Comparison of ENCODE assay signal across 10 cellular contexts in the genomic region with DNA sequence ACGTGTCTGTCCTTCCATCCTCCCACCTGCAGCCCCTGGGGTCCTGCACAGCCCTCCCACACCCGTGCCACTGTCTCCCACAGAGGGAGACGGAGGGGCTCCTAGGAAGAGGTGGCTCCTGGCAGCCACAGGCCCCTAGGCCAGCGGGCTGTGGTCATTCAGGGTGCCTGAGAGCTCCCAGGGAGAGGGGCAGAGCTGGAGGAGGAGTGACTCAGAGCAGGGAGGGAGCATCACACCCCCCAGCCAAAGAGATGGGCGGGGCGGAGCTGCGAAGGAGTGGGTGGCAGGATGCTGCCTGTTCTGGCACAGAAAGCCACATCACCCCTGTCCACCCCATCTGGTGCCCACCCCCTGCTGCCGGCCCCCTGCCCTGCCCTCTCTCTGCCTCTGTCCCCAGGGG. TPM values are rescaled to one million over a fixed set of nuclear protein-coding genes. Genes with fewer than 3 reads are reported as not detected.
DNase-seq lines count a peak whose midpoint lies in the region; ATAC-seq, FAIRE-seq and TF ChIP-seq lines count a peak whose summit lies in the region.
"Had no signal": no experiment of that assay in that cellular context is flagged by ENCODE, and none has a peak within 500 bp of the region (broad histone marks: within the 10 kb centered on the region; RNA-seq: fewer than 3 reads in every experiment).

No MANE protein-coding gene starts in this region.

- no peak for TF ChIP-seq CTCF in astrocyte (IDR thresholded peaks at IDR 0.05; ENCODE audit: insufficient read depth, low read depth, low read length)

- ATAC-seq in GM21717 (IDR thresholded peaks at IDR 0.05; ENCODE audit: unreplicated experiment) = no peak

- H3K9ac ChIP-seq in astrocyte (ENCODE audit: low read length) = peak overlapping the region; percentile 23

- H3K4me1 ChIP-seq in astrocyte (ENCODE audit: insufficient read depth, low read length) = peaks cover 5% of the 10 kb centered on the region

- no peaks in the 10 kb centered on the region for H4K20me1 ChIP-seq in astrocyte (ENCODE audit: insufficient read depth, low read length)

- FAIRE-seq in astrocyte (lab: Jason Lieb, UNC) = no peak
- FAIRE-seq: frontal cortex, G401.6 had no signal

- H3K27me3 ChIP-seq in astrocyte (ENCODE audit: insufficient read depth, low read length) = peaks cover 2% of the 10 kb centered on the region

- DNase-seq in Caki2 (ENCODE audit: low read depth) (peak; percentile 6), NCI-H226 (peak; percentile 37), astrocyte (ENCODE audit: low read depth) (peak; percentile 40), T-helper 1 cell (no peak), NCI-H345 treated with DMSO at 0.1 percent for 48 hours (lab: John Stamatoyannopoulos, UW; ENCODE audit: unreplicated experiment) (no peak), DMS53 (lab: John Stamatoyannopoulos, UW) (no peak)
- DNase-seq in stimulated activated CD4-positive, alpha-beta T cell treated with anti-CD3 and anti-CD28 coated beads, Interleukin-2, amount 100 ng/mL, for 4 hours (ENCODE audit: low read depth) = peak; percentile 32

- in situ Hi-C loops in Caki2 (cut with HindIII; ENCODE audit: low pct_unique_long_range_greater_than_20kb, low sequenced_read_pairs) = no loop called here

- H3K27ac Mint-ChIP-seq in astrocyte (ENCODE audit: unreplicated experiment) = no peak overlapping the region

- peaks cover 2% of the 10 kb centered on the region for H3K36me3 Mint-ChIP-seq in astrocyte (ENCODE audit: low read depth, unreplicated experiment)

- H3K9me3 ChIP-seq in astrocyte (ENCODE audit: insufficient read depth, low read depth, low read length) = no peaks in the 10 kb centered on the region

- peaks cover 3% of the 10 kb centered on the region for H3K4me1 Mint-ChIP-seq in astrocyte (ENCODE audit: low read depth, unreplicated experiment)

- no peak overlapping the region for H3K4me3 Mint-ChIP-seq in astrocyte (ENCODE audit: unreplicated experiment)

- no peaks in the 10 kb centered on the region for H3K9me3 Mint-ChIP-seq in astrocyte (ENCODE audit: unreplicated experiment)

- peaks cover 12% of the 10 kb centered on the region for H3K27me3 Mint-ChIP-seq in astrocyte (ENCODE audit: low read depth, unreplicated experiment)

- H3K4me2 ChIP-seq in astrocyte (ENCODE audit: low read length) = no peak overlapping the region

- no peak overlapping the region for H3K4me3 ChIP-seq in astrocyte (ENCODE audit: insufficient read depth, low read depth, low read length)

- no peak overlapping the region for H3K27ac ChIP-seq in astrocyte (ENCODE audit: low read depth, low read length)

- H3K79me2 ChIP-seq in astrocyte (ENCODE audit: insufficient read depth, low read length) = no peaks in the 10 kb centered on the region

- H3K36me3 ChIP-seq in astrocyte (ENCODE audit: insufficient read depth, low read length) = no peaks in the 10 kb centered on the region

- no peak overlapping the region for H2AFZ ChIP-seq in astrocyte (ENCODE audit: low read depth, low read length)

RNA-seq across cellular contexts. Expression of gene STK32C, which starts 50.5 kb away (rescaled TPM):
- total RNA-seq in Caki2 (2014; rRNA removed; shearing (Covaris generic); ENCODE audit: low replicate concordance) = 22.5 and 47.3 TPM in 2 replicates
- 12.3 and 13.6 TPM in 2 replicates for total RNA-seq in astrocyte

Comparison
In these comparisons a context has a peak if more than half of its experiments do, and no peak if none do; other contexts are left out.
1. DNase-seq: peak in Caki2 (single experiment), NCI-H226 (single experiment), astrocyte (single experiment) and stimulated activated CD4-positive, alpha-beta T cell treated with anti-CD3 and anti-CD28 coated beads, Interleukin-2, amount 100 ng/mL, for 4 hours (single experiment); none in T-helper 1 cell (0 of 5), NCI-H345 treated with DMSO at 0.1 percent for 48 hours (single experiment) and DMS53 (single experiment).